ENCODE assay signal across 34 cellular contexts in genomic region chr11:5504403-5504891, GRCh38. TPM values are rescaled to one million over a fixed set of nuclear protein-coding genes. Genes with fewer than 3 reads are reported as not detected.
"Had no signal": no experiment of that assay in that cellular context is flagged by ENCODE, and none has a peak within 500 bp of the region (broad histone marks: within the 10 kb centered on the region; RNA-seq: fewer than 3 reads in every experiment).

No MANE protein-coding gene starts in this region.

- H3K27ac Mint-ChIP-seq: activated CD4-positive, alpha-beta memory T cell treated with anti-CD3 and anti-CD28 coated beads, Interleukin-2, amount 10 ng/mL, durations not matched to agents 7 days and 5 days; activated CD4-positive, alpha-beta T cell treated with anti-CD3 and anti-CD28 coated beads, Interleukin-2, amount 10 ng/mL, durations not matched to agents 7 days and 5 days; activated T-helper 17 cell treated with anti-CD3 and anti-CD28 coated beads, Interleukin-2, amount 50 U/mL, for 72 hours; effector memory CD8-positive, alpha-beta T cell; naive thymus-derived CD8-positive, alpha-beta T cell; stimulated activated effector memory CD8-positive, alpha-beta T cell treated with anti-CD3 and anti-CD28 coated beads, Interleukin-12 subunit alpha, Interleukin-12 subunit beta, amount 100 ng/mL, for 72 hours; stimulated activated naive CD8-positive, alpha-beta T cell treated with anti-CD3 and anti-CD28 coated beads, Interleukin-15, amount 100 ng/mL, for 72 hours; type B pancreatic cell had no signal

- H3K9me3 ChIP-seq: lower lobe of right lung, uterus had no signal

- H3K4me3 ChIP-seq: lower lobe of right lung, skin epidermis, uterus had no signal

- H3K36me3 Mint-ChIP-seq: naive thymus-derived CD8-positive, alpha-beta T cell; stimulated activated effector memory CD8-positive, alpha-beta T cell treated with anti-CD3 and anti-CD28 coated beads, Interleukin-12 subunit alpha, Interleukin-12 subunit beta, amount 100 ng/mL, for 72 hours; type B pancreatic cell had no signal

- H3K27me3 Mint-ChIP-seq: stimulated activated naive CD8-positive, alpha-beta T cell treated with anti-CD3 and anti-CD28 coated beads, Interleukin-15, amount 100 ng/mL, for 72 hours had no signal

- H3K36me3 ChIP-seq: brain microvascular endothelial cell, lower lobe of right lung, uterus had no signal

- ATAC-seq: activated T-cell treated with anti-CD3 and anti-CD28 coated beads, Interleukin-2, amount 50 U/mL, for 4 hours; activated T-helper 17 cell treated with anti-CD3 and anti-CD28 coated beads, Interleukin-2, amount 50 U/mL, for 72 hours; effector memory CD8-positive, alpha-beta T cell; left lobe of liver; lower lobe of right lung; naive thymus-derived CD8-positive, alpha-beta T cell; sciatic nerve; stimulated activated effector memory CD8-positive, alpha-beta T cell treated with anti-CD3 and anti-CD28 coated beads, Interleukin-12 subunit alpha, Interleukin-12 subunit beta, amount 100 ng/mL, for 72 hours; stimulated activated naive CD8-positive, alpha-beta T cell treated with anti-CD3 and anti-CD28 coated beads, Interleukin-15, amount 100 ng/mL, for 72 hours had no signal

- H3K9me3 Mint-ChIP-seq: activated CD4-positive, alpha-beta memory T cell treated with anti-CD3 and anti-CD28 coated beads, Interleukin-2, amount 10 ng/mL, durations not matched to agents 7 days and 5 days; activated CD4-positive, alpha-beta T cell treated with anti-CD3 and anti-CD28 coated beads, Interleukin-2, amount 10 ng/mL, durations not matched to agents 7 days and 5 days; activated T-cell treated with anti-CD3 and anti-CD28 coated beads, Interleukin-2, amount 50 U/mL, for 4 hours; activated T-helper 17 cell treated with anti-CD3 and anti-CD28 coated beads, Interleukin-2, amount 50 U/mL, for 72 hours; effector memory CD8-positive, alpha-beta T cell; naive thymus-derived CD8-positive, alpha-beta T cell; stimulated activated effector memory CD8-positive, alpha-beta T cell treated with anti-CD3 and anti-CD28 coated beads, Interleukin-12 subunit alpha, Interleukin-12 subunit beta, amount 100 ng/mL, for 72 hours; stimulated activated naive CD8-positive, alpha-beta T cell treated with anti-CD3 and anti-CD28 coated beads, Interleukin-15, amount 100 ng/mL, for 72 hours; type B pancreatic cell had no signal

- H3K27me3 ChIP-seq: brain microvascular endothelial cell, uterus had no signal

- H3K4me1 Mint-ChIP-seq: activated CD4-positive, alpha-beta memory T cell treated with anti-CD3 and anti-CD28 coated beads, Interleukin-2, amount 10 ng/mL, durations not matched to agents 7 days and 5 days; activated CD4-positive, alpha-beta T cell treated with anti-CD3 and anti-CD28 coated beads, Interleukin-2, amount 10 ng/mL, durations not matched to agents 7 days and 5 days; activated T-helper 17 cell treated with anti-CD3 and anti-CD28 coated beads, Interleukin-2, amount 50 U/mL, for 72 hours; stimulated activated effector memory CD8-positive, alpha-beta T cell treated with anti-CD3 and anti-CD28 coated beads, Interleukin-12 subunit alpha, Interleukin-12 subunit beta, amount 100 ng/mL, for 72 hours; stimulated activated naive CD8-positive, alpha-beta T cell treated with anti-CD3 and anti-CD28 coated beads, Interleukin-15, amount 100 ng/mL, for 72 hours had no signal

- H3K4me1 ChIP-seq: lower lobe of right lung, uterus had no signal

- DNase-seq: activated CD4-positive, alpha-beta memory T cell treated with anti-CD3 and anti-CD28 coated beads, Interleukin-2, amount 10 ng/mL, durations not matched to agents 7 days and 5 days; activated CD4-positive, alpha-beta T cell treated with anti-CD3 and anti-CD28 coated beads for 1 hour; activated CD4-positive, alpha-beta T cell treated with anti-CD3 and anti-CD28 coated beads, Interleukin-2, amount 10 ng/mL, durations not matched to agents 7 days and 5 days; activated gamma-delta T cell treated with Interleukin-2 at 50 U/mL for 16 hours; activated naive CD4-positive, alpha-beta T cell treated with anti-CD3 and anti-CD28 coated beads, Interleukin-2, amount 50 U/mL, for 16 hours; activated T-cell treated with anti-CD3 and anti-CD28 coated beads, Interleukin-2, amount 50 U/mL, for 4 hours; amniotic stem cell; brain microvascular endothelial cell; cortex of kidney; effector memory CD8-positive, alpha-beta T cell; foreskin fibroblast; head of caudate nucleus; hippocampal formation; lower lobe of right lung; mesenchymal stem cell; naive thymus-derived CD8-positive, alpha-beta T cell; stimulated activated CD4-positive, alpha-beta T cell treated with anti-CD3 and anti-CD28 coated beads, Interleukin-4, amount 100 ng/mL, for 24 hours; stimulated activated naive CD8-positive, alpha-beta T cell treated with anti-CD3 and anti-CD28 coated beads, Interleukin-15, amount 100 ng/mL, for 72 hours; substantia nigra; uterus had no signal

- H3K4me3 Mint-ChIP-seq: activated CD4-positive, alpha-beta memory T cell treated with anti-CD3 and anti-CD28 coated beads, Interleukin-2, amount 10 ng/mL, durations not matched to agents 7 days and 5 days; activated CD4-positive, alpha-beta T cell treated with anti-CD3 and anti-CD28 coated beads, Interleukin-2, amount 10 ng/mL, durations not matched to agents 7 days and 5 days; activated T-cell treated with anti-CD3 and anti-CD28 coated beads, Interleukin-2, amount 50 U/mL, for 4 hours; activated T-helper 17 cell treated with anti-CD3 and anti-CD28 coated beads, Interleukin-2, amount 50 U/mL, for 72 hours; effector memory CD8-positive, alpha-beta T cell; naive thymus-derived CD8-positive, alpha-beta T cell; stimulated activated effector memory CD8-positive, alpha-beta T cell treated with anti-CD3 and anti-CD28 coated beads, Interleukin-12 subunit alpha, Interleukin-12 subunit beta, amount 100 ng/mL, for 72 hours; stimulated activated naive CD8-positive, alpha-beta T cell treated with anti-CD3 and anti-CD28 coated beads, Interleukin-15, amount 100 ng/mL, for 72 hours; type B pancreatic cell had no signal

- H3K27ac ChIP-seq: brain microvascular endothelial cell, lower lobe of right lung, skin epidermis, uterus had no signal

RNA-seq across cellular contexts. Expression of gene UBQLN3, which starts 5.3 kb away (rescaled TPM):
- total RNA-seq: activated CD4-positive, alpha-beta memory T cell treated with anti-CD3 and anti-CD28 coated beads, Interleukin-2, amount 10 ng/mL, durations not matched to agents 7 days and 5 days; activated CD4-positive, alpha-beta T cell treated with anti-CD3 and anti-CD28 coated beads, Interleukin-2, amount 10 ng/mL, durations not matched to agents 7 days and 5 days; activated T-cell treated with anti-CD3 and anti-CD28 coated beads, Interleukin-2, amount 50 U/mL, for 4 hours; astrocyte; cardiac septum; chondrocyte; left lobe of liver; T-helper 1 cell treated with Interleukin-12 subunit alpha and Interleukin-12 subunit beta and Interleukin-4 antibody, amounts not matched to agents 30 ng/mL and 1 ng/mL, for 36 hours had no signal
- polyA plus RNA-seq: esophagus; keratinocyte; naive thymus-derived CD8-positive, alpha-beta T cell had no signal

RNA-seq across cellular contexts. Expression of gene UBQLNL, which starts 12.1 kb away (rescaled TPM):
- total RNA-seq: activated T-cell treated with anti-CD3 and anti-CD28 coated beads, Interleukin-2, amount 50 U/mL, for 4 hours had no signal
- polyA plus RNA-seq: naive thymus-derived CD8-positive, alpha-beta T cell had no signal

RNA-seq across cellular contexts. Expression of gene OR52D1, which starts 16.0 kb away (rescaled TPM):
- total RNA-seq: activated CD4-positive, alpha-beta memory T cell treated with anti-CD3 and anti-CD28 coated beads, Interleukin-2, amount 10 ng/mL, durations not matched to agents 7 days and 5 days; activated CD4-positive, alpha-beta T cell treated with anti-CD3 and anti-CD28 coated beads, Interleukin-2, amount 10 ng/mL, durations not matched to agents 7 days and 5 days; activated T-cell treated with anti-CD3 and anti-CD28 coated beads, Interleukin-2, amount 50 U/mL, for 4 hours; activated T-helper 17 cell treated with anti-CD3 and anti-CD28 coated beads, Interleukin-2, amount 50 U/mL, for 72 hours; astrocyte; cardiac septum; chondrocyte; left lobe of liver; lower lobe of right lung; naive thymus-derived CD8-positive, alpha-beta T cell; omental fat pad; sciatic nerve; T-helper 1 cell treated with Interleukin-12 subunit alpha and Interleukin-12 subunit beta and Interleukin-4 antibody, amounts not matched to agents 30 ng/mL and 1 ng/mL, for 36 hours; uterus had no signal
- polyA plus RNA-seq: esophagus; keratinocyte; naive thymus-derived CD8-positive, alpha-beta T cell; thymus had no signal

RNA-seq across cellular contexts. Expression of gene OR52H1, which starts 43.9 kb away (rescaled TPM):
- total RNA-seq: activated CD4-positive, alpha-beta memory T cell treated with anti-CD3 and anti-CD28 coated beads, Interleukin-2, amount 10 ng/mL, durations not matched to agents 7 days and 5 days; activated T-cell treated with anti-CD3 and anti-CD28 coated beads, Interleukin-2, amount 50 U/mL, for 4 hours; astrocyte; cardiac septum; chondrocyte; naive thymus-derived CD8-positive, alpha-beta T cell had no signal
- polyA plus RNA-seq: esophagus; keratinocyte; naive thymus-derived CD8-positive, alpha-beta T cell; thymus had no signal

RNA-seq across cellular contexts. Expression of gene OR51I2, which starts 55.3 kb away (rescaled TPM):
- total RNA-seq: activated CD4-positive, alpha-beta memory T cell treated with anti-CD3 and anti-CD28 coated beads, Interleukin-2, amount 10 ng/mL, durations not matched to agents 7 days and 5 days; activated CD4-positive, alpha-beta T cell treated with anti-CD3 and anti-CD28 coated beads, Interleukin-2, amount 10 ng/mL, durations not matched to agents 7 days and 5 days; activated T-cell treated with anti-CD3 and anti-CD28 coated beads, Interleukin-2, amount 50 U/mL, for 4 hours; activated T-helper 17 cell treated with anti-CD3 and anti-CD28 coated beads, Interleukin-2, amount 50 U/mL, for 72 hours; astrocyte; cardiac septum; chondrocyte; left lobe of liver; lower lobe of right lung; naive thymus-derived CD8-positive, alpha-beta T cell; omental fat pad; sciatic nerve; T-helper 1 cell treated with Interleukin-12 subunit alpha and Interleukin-12 subunit beta and Interleukin-4 antibody, amounts not matched to agents 30 ng/mL and 1 ng/mL, for 36 hours; uterus had no signal
- polyA plus RNA-seq: esophagus; keratinocyte; naive thymus-derived CD8-positive, alpha-beta T cell; thymus had no signal
